In genomic region chr17:40097087-40097486, GRCh38 we compare ENCODE assay signal across 11 cellular contexts. TPM values are rescaled to one million over a fixed set of nuclear protein-coding genes. Genes with fewer than 3 reads are reported as not detected.
DNase-seq lines count a peak whose midpoint lies in the region; ATAC-seq, FAIRE-seq and TF ChIP-seq lines count a peak whose summit lies in the region.
"Had no signal": no experiment of that assay in that cellular context is flagged by ENCODE, and none has a peak within 500 bp of the region (broad histone marks: within the 10 kb centered on the region; RNA-seq: fewer than 3 reads in every experiment).

No MANE protein-coding gene starts in this region.

- intact Hi-C loops in activated naive CD4-positive, alpha-beta T cell treated with anti-CD3 and anti-CD28 coated beads for 36 hours (cut with micrococcal nuclease) = loop anchor here (2.0 to 5.0 kb wide), 5 partner anchors 226 to 1305 kb away; partner anchors contain the start of genes FBXL20 and ZPBP2
- intact Hi-C loops in GM12878 (cut with micrococcal nuclease; ENCODE audit: unreplicated experiment) (no loop called here), thyroid gland (cut with DNase I) (loop anchor here (5.0 kb wide), 1 partner anchor 35 kb away; the partner anchor contains the start of gene THRA)

- in situ Hi-C loops in GM12878 (cut with MboI) = no loop called here

- H3K4me1 Mint-ChIP-seq in activated naive CD4-positive, alpha-beta T cell treated with anti-CD3 and anti-CD28 coated beads for 36 hours (ENCODE audit: low read depth) = peaks cover 74% of the 10 kb centered on the region
- H3K4me1 Mint-ChIP-seq in type B pancreatic cell (ENCODE audit: unreplicated experiment) = peaks cover 34% of the 10 kb centered on the region

- H3K27ac ChIP-seq in GM12878 (ENCODE audit: control insufficient read depth, insufficient read depth) (peak overlapping the region; percentile 83), mucosa of rectum (ENCODE audit: low read depth in 2 of 2, low read length in 2 of 2) (peak overlapping the region; percentile 69 to 90), thyroid gland (peak overlapping the region; percentile 98 to 99 (median 99))

- no peak overlapping the region for H3K9ac ChIP-seq in GM12878 (ENCODE audit: control insufficient read depth, insufficient read depth, low read length)
- peak overlapping the region in 1 of 2 donors; percentile 67 for H3K9ac ChIP-seq in mucosa of rectum (ENCODE audit: low read depth in 1 of 2, low read length in 2 of 2)

- SMC1A ChIA-PET in GM12878 (lab: Charles Lee; ENCODE audit: uncharacterized antibody, unreplicated experiment) = interaction anchor here (1.4 to 10.4 kb wide), 2 partner anchors 15 to 194 kb away, joined by 4 to 132 read pairs; no protein-coding TSS in a partner anchor

- peak overlapping the region; percentile 90 for H3K4me2 ChIP-seq in GM12878 (ENCODE audit: control insufficient read depth, insufficient read depth)

- peak overlapping the region; percentile 61 for H3K4me3 ChIP-seq in GM12878
- H3K4me3 ChIP-seq in mucosa of rectum (ENCODE audit: low read length in 2 of 2) = peak overlapping the region; percentile 53 to 60
- no peak overlapping the region for H3K4me3 ChIP-seq in thyroid gland (replicated peaks in 1 of 3)

- 79% methylated on average over 10 of the region's 10 CpGs for WGBS in GM12878 (ENCODE audit: insufficient coverage, insufficient replicate concordance, low lambda C conversion rate, missing lambda C conversion rate)
- WGBS in thyroid gland, 2 donors = 77 to 78% methylated on average over 10 of the region's 10 CpGs

- H3K79me2 ChIP-seq in GM12878 (ENCODE audit: control insufficient read depth, insufficient read depth, low read length) = peaks cover 11% of the 10 kb centered on the region

- peaks cover 42% of the 10 kb centered on the region for H3K36me3 Mint-ChIP-seq in activated naive CD4-positive, alpha-beta T cell treated with anti-CD3 and anti-CD28 coated beads for 36 hours (ENCODE audit: low read depth)
- peaks cover 7% of the 10 kb centered on the region for H3K36me3 Mint-ChIP-seq in type B pancreatic cell

- H3K27me3 Mint-ChIP-seq in activated naive CD4-positive, alpha-beta T cell treated with anti-CD3 and anti-CD28 coated beads for 36 hours (ENCODE audit: low read depth) = no peaks in the 10 kb centered on the region
- H3K27me3 Mint-ChIP-seq in type B pancreatic cell = peaks cover 3% of the 10 kb centered on the region

- H3K9me3 Mint-ChIP-seq in activated naive CD4-positive, alpha-beta T cell treated with anti-CD3 and anti-CD28 coated beads for 36 hours = no peaks in the 10 kb centered on the region
- H3K9me3 Mint-ChIP-seq in type B pancreatic cell = no peaks in the 10 kb centered on the region

- H3K27ac Mint-ChIP-seq in activated naive CD4-positive, alpha-beta T cell treated with anti-CD3 and anti-CD28 coated beads for 36 hours = peak overlapping the region; percentile 95
- H3K27ac Mint-ChIP-seq in type B pancreatic cell = no peak overlapping the region

- BruUV-seq in GM12878 (replicated peaks; lab: Mats Ljungman, UMichigan) = no TSS peak

- no peak overlapping the region for H2AFZ ChIP-seq in GM12878 (ENCODE audit: control insufficient read depth, low read depth, low read length)

- RAD21 ChIA-PET in GM12878 (lab: Charles Lee; ENCODE audit: unreplicated experiment) = interaction anchor here (2.6 to 7.7 kb wide), 2 partner anchors 15 to 22 kb away, joined by 10 to 155 read pairs; no protein-coding TSS in a partner anchor

- POLR2A ChIA-PET in GM12878 (lab: Charles Lee) = interaction anchor here (0.9 to 3.8 kb wide), 3 partner anchors 15 to 43 kb away, joined by 3 to 50 read pairs (median 3); partner anchors contain the start of gene CASC3

- H3K4me1 ChIP-seq in GM12878 (ENCODE audit: control insufficient read depth, insufficient read depth, low read length) (peaks cover 51% of the 10 kb centered on the region), mucosa of rectum (ENCODE audit: control insufficient read depth in 2 of 2, insufficient read depth in 2 of 2, low read length in 2 of 2) (peaks cover 58 to 63% of the 10 kb centered on the region in 2 donors), thyroid gland (peaks cover 52 to 79% of the 10 kb centered on the region in 2 donors)

- H3K4me3 Mint-ChIP-seq in activated naive CD4-positive, alpha-beta T cell treated with anti-CD3 and anti-CD28 coated beads for 36 hours = peak overlapping the region; percentile 75
- no peak overlapping the region for H3K4me3 Mint-ChIP-seq in type B pancreatic cell

- no peak for TF ChIP-seq EP300 in GM12878 (IDR thresholded peaks at IDR 0.05; ENCODE audit: borderline replicate concordance in 1 of 2, control insufficient read depth in 1 of 2, low read depth in 2 of 2, low read length in 2 of 2)

- no peak for ATAC-seq in GM12878

- TF ChIP-seq RAD21 in GM12878 (IDR thresholded peaks at IDR 0.05; ENCODE audit: insufficient read depth, low read depth, low read length) = no peak

- no peak for FAIRE-seq in GM12878 (lab: Jason Lieb, UNC)

- no peak for TF ChIP-seq POLR2A in GM12878 (IDR thresholded peaks at IDR 0.05; ENCODE audit: low read depth, low read length)
- TF ChIP-seq POLR2A in thyroid gland (IDR thresholded peaks at IDR 0.05) = no peak

- CTCF ChIA-PET in activated naive CD4-positive, alpha-beta T cell treated with anti-CD3 and anti-CD28 coated beads for 36 hours (lab: Charles Lee) = interaction anchor here (2.0 to 4.4 kb wide), 3 partner anchors 14 to 28 kb away, joined by 5 to 46 read pairs (median 5); no protein-coding TSS in a partner anchor
- CTCF ChIA-PET in GM12878 (lab: Yijun Ruan, JAX) = interaction anchor here (0.9 to 10.6 kb wide), 3 partner anchors 15 to 70 kb away, joined by 3 to 176 read pairs (median 42); no protein-coding TSS in a partner anchor

- H3K27me3 ChIP-seq in GM12878 (replicated peaks in 1 of 2; ENCODE audit: control insufficient read depth in 2 of 2, insufficient read depth in 2 of 2, low read length in 1 of 2) (no peaks in the 10 kb centered on the region), mucosa of rectum (ENCODE audit: control insufficient read depth in 2 of 2, insufficient read depth in 2 of 2, low read length in 2 of 2) (no peaks in the 10 kb centered on the region), thyroid gland (no peaks in the 10 kb centered on the region)

- peaks cover 0 to 6% of the 10 kb centered on the region in 2 experiments; a peak in 3 of 4 replicates for H3K36me3 ChIP-seq in GM12878 (ENCODE audit: control insufficient read depth in 2 of 2, insufficient read depth in 2 of 2, low read length in 1 of 2)
- H3K36me3 ChIP-seq in mucosa of rectum (ENCODE audit: control insufficient read depth in 2 of 2, insufficient read depth in 2 of 2, low read length in 2 of 2) = peaks cover 37 to 43% of the 10 kb centered on the region in 2 donors
- peaks cover 36 to 40% of the 10 kb centered on the region in 2 donors for H3K36me3 ChIP-seq in thyroid gland

- TF ChIP-seq CTCF in GM12878 (IDR thresholded peaks at IDR 0.05 in 2 of 3, conservative IDR thresholded peaks at IDR 0.05 in 1 of 3; ENCODE audit: control insufficient read depth in 2 of 3, extremely low read depth in 1 of 3, insufficient read depth in 1 of 3, low read depth in 3 of 3, low read length in 3 of 3) (no peak), thyroid gland (IDR thresholded peaks at IDR 0.05) (no peak), type B pancreatic cell (conservative IDR thresholded peaks at IDR 0.05) (no peak)

- no peak for DNase-seq in activated naive CD4-positive, alpha-beta T cell treated with anti-CD3 and anti-CD28 coated beads for 36 hours
- no peak for DNase-seq in activated naive CD4-positive, alpha-beta T cell treated with anti-CD3 and anti-CD28 coated beads, Interleukin-2, amount 50 U/mL, for 16 hours
- DNase-seq in GM12878 (ENCODE audit: low read depth, low spot score) (no peak), thyroid gland (no peak), NCI-H2227 treated with DMSO at 0.1 percent for 48 hours (lab: John Stamatoyannopoulos, UW) (no peak), type B pancreatic cell (ENCODE audit: extremely low spot score, unreplicated experiment) (no peak)
- no peak for DNase-seq in stimulated activated CD4-positive, alpha-beta T cell treated with anti-CD3 and anti-CD28 coated beads, Interleukin-1b, Interleukin-23, amount 100 ng/mL, for 48 hours
- DNase-seq: islet precursor cell, NCI-H1417, RPMI8226 had no signal

- H3K9me3 ChIP-seq in GM12878 (replicated peaks; ENCODE audit: control insufficient read depth, insufficient read depth, low read length) (no peaks in the 10 kb centered on the region), mucosa of rectum (ENCODE audit: control insufficient read depth in 2 of 2, low read length in 2 of 2) (no peaks in the 10 kb centered on the region), thyroid gland (no peaks in the 10 kb centered on the region)

- no peaks in the 10 kb centered on the region for H4K20me1 ChIP-seq in GM12878 (ENCODE audit: control insufficient read depth, insufficient read depth)

RNA-seq across cellular contexts. Expression of gene NR1D1, which starts 3.3 kb away (rescaled TPM):
- total RNA-seq in activated naive CD4-positive, alpha-beta T cell treated with anti-CD3 and anti-CD28 coated beads for 36 hours = 1 to 10 TPM; 9.0 to 9.1 TPM
- 5.0 TPM in 2 replicates for total RNA-seq in GM12878 (2013; cell fraction: nucleolus; rRNA removed)
- total RNA-seq in GM12878 (2014; rRNA removed) = 0.49 and 1.0 TPM in 2 replicates
- total RNA-seq in GM12878 (2014; rRNA removed; fragmentation: Illumina TruSeq; extraction: Trizol) = 0.31 and 0.37 TPM in 2 replicates
- 3.4 and 3.6 TPM in 2 replicates for total RNA-seq in GM12878 (2021)
- 0.85 TPM for polyA plus RNA-seq in GM12878 (2011; ENCODE audit: low read depth)
- polyA plus RNA-seq in GM12878 (2011; rRNA removed) = 0.17 and 0.41 TPM in 2 replicates
- 0.67 and 1.2 TPM in 2 replicates for polyA plus RNA-seq in GM12878 (2011; cell fraction: cytosol; rRNA removed)
- 5.1 and 5.9 TPM in 2 replicates for polyA plus RNA-seq in GM12878 (2011; cell fraction: nucleus; rRNA removed)
- polyA plus RNA-seq in GM12878 (2012) = 2.0 and 3.6 TPM in 2 replicates
- polyA plus RNA-seq in GM12878 (2014; fragmentation: Illumina TruSeq; extraction: Trizol) = 0.44 and 1.8 TPM in 2 replicates
- polyA plus RNA-seq in GM12878 (2014; fragmentation: Nextera tagmentation; extraction: Ambion mirVana) = under 1 TPM; 0.10 to 0.33 TPM
- 0.87 and 1.2 TPM in 2 replicates for polyA plus RNA-seq in GM12878 (2014; rRNA removed)
- 1 to 10 TPM; 1.8 to 2.6 TPM for polyA plus RNA-seq in GM12878 (2016; fragmentation: Nextera tagmentation; extraction: Ambion mirVana)
- 1.0 and 1.4 TPM in 2 replicates for polyA minus RNA-seq in GM12878 (2011; rRNA and poly(A)+ RNA removed)
- polyA minus RNA-seq in GM12878 (2011; cell fraction: cytosol; rRNA and poly(A)+ RNA removed) = 2.1 TPM in 2 replicates
- polyA minus RNA-seq in GM12878 (2011; cell fraction: nucleus; rRNA and poly(A)+ RNA removed) = 3.1 and 6.0 TPM in 2 replicates
- 1 to 10 TPM; 3.4 to 9.9 (median 5.1) TPM for total RNA-seq in thyroid gland
- 5.7 and 9.5 TPM in 2 replicates for total RNA-seq in type B pancreatic cell (ENCODE audit: low replicate concordance)

RNA-seq across cellular contexts. Expression of gene MSL1, which starts 24.7 kb away (rescaled TPM):
- total RNA-seq in activated naive CD4-positive, alpha-beta T cell treated with anti-CD3 and anti-CD28 coated beads for 36 hours = 10 to 100 TPM; 72.1 to 72.2 TPM
- 146 and 147 TPM in 2 replicates for total RNA-seq in GM12878 (2013; cell fraction: nucleolus; rRNA removed)
- total RNA-seq in GM12878 (2014; rRNA removed) (56.3 and 57.6 TPM in 2 replicates), GM12878 (2014; rRNA removed; fragmentation: Illumina TruSeq; extraction: Trizol) (56.4 and 56.5 TPM in 2 replicates), GM12878 (2021) (47.8 and 50.6 TPM in 2 replicates), thyroid gland (100 to 1,000 TPM in 1 of 4 donors, 10 to 100 TPM in 3; 69.9 to 101 (median 80.4) TPM), type B pancreatic cell (ENCODE audit: low replicate concordance) (86.3 and 128 TPM in 2 replicates)
- polyA plus RNA-seq in GM12878 (2011; ENCODE audit: low read depth) = 38.1 TPM
- polyA plus RNA-seq in GM12878 (2011; rRNA removed) (80.9 and 101 TPM in 2 replicates), GM12878 (2014; fragmentation: Illumina TruSeq; extraction: Trizol) (95.2 and 110 TPM in 2 replicates), GM12878 (2014; fragmentation: Nextera tagmentation; extraction: Ambion mirVana) (10 to 100 TPM; 11.1 to 18.0 TPM), GM12878 (2014; rRNA removed) (52.0 and 53.1 TPM in 2 replicates), GM12878 (2016; fragmentation: Nextera tagmentation; extraction: Ambion mirVana) (1 to 10 TPM; 6.1 to 9.5 TPM)
- 34.6 and 35.7 TPM in 2 replicates for polyA plus RNA-seq in GM12878 (2011; cell fraction: cytosol; rRNA removed)
- 220 and 227 TPM in 2 replicates for polyA plus RNA-seq in GM12878 (2011; cell fraction: nucleus; rRNA removed)
- polyA plus RNA-seq in GM12878 (2012) = 45.9 and 51.6 TPM in 2 replicates
- 33.0 and 40.5 TPM in 2 replicates for polyA minus RNA-seq in GM12878 (2011; rRNA and poly(A)+ RNA removed)
- polyA minus RNA-seq in GM12878 (2011; cell fraction: cytosol; rRNA and poly(A)+ RNA removed) = 16.6 and 20.3 TPM in 2 replicates
- 30.2 and 34.7 TPM in 2 replicates for polyA minus RNA-seq in GM12878 (2011; cell fraction: nucleus; rRNA and poly(A)+ RNA removed)

RNA-seq across cellular contexts. Expression of gene THRA, which starts 34.3 kb away (rescaled TPM):
- total RNA-seq in activated naive CD4-positive, alpha-beta T cell treated with anti-CD3 and anti-CD28 coated beads for 36 hours = 10 to 100 TPM; 10.2 to 11.2 TPM
- total RNA-seq in GM12878 (2013; cell fraction: nucleolus; rRNA removed) = 3.8 and 5.5 TPM in 2 replicates
- total RNA-seq in GM12878 (2014; rRNA removed) = 0.65 and 0.68 TPM in 2 replicates
- 0.63 and 0.64 TPM in 2 replicates for total RNA-seq in GM12878 (2014; rRNA removed; fragmentation: Illumina TruSeq; extraction: Trizol)
- total RNA-seq in GM12878 (2021) = 1.5 and 2.0 TPM in 2 replicates
- 1.2 TPM for polyA plus RNA-seq in GM12878 (2011; ENCODE audit: low read depth)
- polyA plus RNA-seq in GM12878 (2011; rRNA removed) = 0.81 and 1.1 TPM in 2 replicates
- 1.5 TPM in 2 replicates for polyA plus RNA-seq in GM12878 (2011; cell fraction: cytosol; rRNA removed)
- polyA plus RNA-seq in GM12878 (2011; cell fraction: nucleus; rRNA removed) = 1.1 and 1.4 TPM in 2 replicates
- polyA plus RNA-seq in GM12878 (2012) = 1.9 and 2.2 TPM in 2 replicates
- polyA plus RNA-seq in GM12878 (2014; fragmentation: Illumina TruSeq; extraction: Trizol) = 1.0 and 1.2 TPM in 2 replicates
- polyA plus RNA-seq in GM12878 (2014; fragmentation: Nextera tagmentation; extraction: Ambion mirVana) = under 1 TPM; 0.03 to 0.07 TPM
- 0.64 and 0.81 TPM in 2 replicates for polyA plus RNA-seq in GM12878 (2014; rRNA removed)
- polyA plus RNA-seq in GM12878 (2016; fragmentation: Nextera tagmentation; extraction: Ambion mirVana) = under 1 TPM; 0.07 to 0.64 TPM
- 1.1 and 1.4 TPM in 2 replicates for polyA minus RNA-seq in GM12878 (2011; rRNA and poly(A)+ RNA removed)
- 0.42 and 0.80 TPM in 2 replicates for polyA minus RNA-seq in GM12878 (2011; cell fraction: cytosol; rRNA and poly(A)+ RNA removed)
- polyA minus RNA-seq in GM12878 (2011; cell fraction: nucleus; rRNA and poly(A)+ RNA removed) = 0.48 and 0.57 TPM in 2 replicates
- total RNA-seq in thyroid gland = 10 to 100 TPM; 34.0 to 52.9 (median 44.8) TPM
- total RNA-seq in type B pancreatic cell (ENCODE audit: low replicate concordance) = 18.3 and 37.0 TPM in 2 replicates

RNA-seq across cellular contexts. Expression of gene MED24, which starts 42.9 kb away (rescaled TPM):
- total RNA-seq in activated naive CD4-positive, alpha-beta T cell treated with anti-CD3 and anti-CD28 coated beads for 36 hours = 100 to 1,000 TPM; 107 TPM
- total RNA-seq in GM12878 (2013; cell fraction: nucleolus; rRNA removed) = 191 and 225 TPM in 2 replicates
- 33.5 and 40.6 TPM in 2 replicates for total RNA-seq in GM12878 (2014; rRNA removed)
- total RNA-seq in GM12878 (2014; rRNA removed; fragmentation: Illumina TruSeq; extraction: Trizol) = 32.8 and 35.3 TPM in 2 replicates
- total RNA-seq in GM12878 (2021) = 74.1 and 84.7 TPM in 2 replicates
- 47.6 TPM for polyA plus RNA-seq in GM12878 (2011; ENCODE audit: low read depth)
- 31.1 and 74.8 TPM in 2 replicates for polyA plus RNA-seq in GM12878 (2011; rRNA removed)
- 78.2 and 80.7 TPM in 2 replicates for polyA plus RNA-seq in GM12878 (2011; cell fraction: cytosol; rRNA removed)
- polyA plus RNA-seq in GM12878 (2011; cell fraction: nucleus; rRNA removed) = 270 and 289 TPM in 2 replicates
- 54.5 and 59.0 TPM in 2 replicates for polyA plus RNA-seq in GM12878 (2012)
- polyA plus RNA-seq in GM12878 (2014; fragmentation: Illumina TruSeq; extraction: Trizol) = 77.0 and 85.1 TPM in 2 replicates
- 10 to 100 TPM in 1 of 2 experiments, 1 to 10 TPM in 1; 5.4 to 10.3 TPM for polyA plus RNA-seq in GM12878 (2014; fragmentation: Nextera tagmentation; extraction: Ambion mirVana)
- 58.6 and 75.5 TPM in 2 replicates for polyA plus RNA-seq in GM12878 (2014; rRNA removed)
- 10 to 100 TPM; 89.9 to 97.4 TPM for polyA plus RNA-seq in GM12878 (2016; fragmentation: Nextera tagmentation; extraction: Ambion mirVana)
- 93.6 and 96.4 TPM in 2 replicates for polyA minus RNA-seq in GM12878 (2011; rRNA and poly(A)+ RNA removed)
- 54.1 and 61.4 TPM in 2 replicates for polyA minus RNA-seq in GM12878 (2011; cell fraction: cytosol; rRNA and poly(A)+ RNA removed)
- polyA minus RNA-seq in GM12878 (2011; cell fraction: nucleus; rRNA and poly(A)+ RNA removed) = 104 and 143 TPM in 2 replicates
- 10 to 100 TPM; 37.1 to 68.4 (median 56.6) TPM for total RNA-seq in thyroid gland
- 93.2 and 123 TPM in 2 replicates for total RNA-seq in type B pancreatic cell (ENCODE audit: low replicate concordance)

RNA-seq across cellular contexts. Expression of gene CASC3, which starts 43.2 kb away (rescaled TPM):
- 100 to 1,000 TPM; 104 TPM for total RNA-seq in activated naive CD4-positive, alpha-beta T cell treated with anti-CD3 and anti-CD28 coated beads for 36 hours
- 135 and 156 TPM in 2 replicates for total RNA-seq in GM12878 (2013; cell fraction: nucleolus; rRNA removed)
- total RNA-seq in GM12878 (2014; rRNA removed) = 31.8 and 37.6 TPM in 2 replicates
- total RNA-seq in GM12878 (2014; rRNA removed; fragmentation: Illumina TruSeq; extraction: Trizol) = 31.9 and 33.7 TPM in 2 replicates
- total RNA-seq in GM12878 (2021) = 42.9 and 49.0 TPM in 2 replicates
- polyA plus RNA-seq in GM12878 (2011; ENCODE audit: low read depth) = 30.2 TPM
- polyA plus RNA-seq in GM12878 (2011; rRNA removed) = 40.3 and 60.0 TPM in 2 replicates
- polyA plus RNA-seq in GM12878 (2011; cell fraction: cytosol; rRNA removed) = 39.7 and 54.1 TPM in 2 replicates
- 126 and 159 TPM in 2 replicates for polyA plus RNA-seq in GM12878 (2011; cell fraction: nucleus; rRNA removed)
- 40.4 and 44.5 TPM in 2 replicates for polyA plus RNA-seq in GM12878 (2012)
- 52.4 and 59.7 TPM in 2 replicates for polyA plus RNA-seq in GM12878 (2014; fragmentation: Illumina TruSeq; extraction: Trizol)
- polyA plus RNA-seq in GM12878 (2014; fragmentation: Nextera tagmentation; extraction: Ambion mirVana) = 10 to 100 TPM; 12.7 to 16.4 TPM
- polyA plus RNA-seq in GM12878 (2014; rRNA removed) = 30.2 and 34.3 TPM in 2 replicates
- polyA plus RNA-seq in GM12878 (2016; fragmentation: Nextera tagmentation; extraction: Ambion mirVana) = 10 to 100 TPM; 52.6 to 53.4 TPM
- polyA minus RNA-seq in GM12878 (2011; rRNA and poly(A)+ RNA removed) = 40.6 and 41.8 TPM in 2 replicates
- polyA minus RNA-seq in GM12878 (2011; cell fraction: cytosol; rRNA and poly(A)+ RNA removed) = 9.0 and 22.5 TPM in 2 replicates
- polyA minus RNA-seq in GM12878 (2011; cell fraction: nucleus; rRNA and poly(A)+ RNA removed) = 33.4 and 39.4 TPM in 2 replicates
- total RNA-seq in thyroid gland = 100 to 1,000 TPM in 1 of 4 donors, 10 to 100 TPM in 3; 88.2 to 103 (median 95.5) TPM
- 63.0 and 101 TPM in 2 replicates for total RNA-seq in type B pancreatic cell (ENCODE audit: low replicate concordance)

Comparison
In these comparisons a context has a peak if more than half of its experiments do, and no peak if none do; other contexts are left out.
1. H3K4me3 ChIP-seq: peak in GM12878 (single experiment) and mucosa of rectum (2 of 2); none in thyroid gland (0 of 3).
2. Peak in every context shown above with its lines, with median percentiles within 50 percentile points of each other: H3K27ac ChIP-seq.